ENCODE assay signal across 2 cellular contexts in genomic region chr1:48103495-48103894, GRCh38.
TF ChIP-seq lines count a peak whose summit lies in the region.

No MANE protein-coding gene starts in this region.

TF ChIP-seq in HepG2, 621 proteins besides CTCF, POLR2A, EP300 and RAD21:
- no peak for TF ChIP-seq ATF7-NPFF (CRISPR knock-in tag; IDR thresholded peaks at IDR 0.05; ENCODE audit: low read depth)
- TF ChIP-seq ZNF598 (CRISPR knock-in tag; IDR thresholded peaks at IDR 0.05; ENCODE audit: borderline replicate concordance) = no peak
- no peak for TF ChIP-seq ZNF563 (CRISPR knock-in tag; IDR thresholded peaks at IDR 0.05)
- no peak for TF ChIP-seq MBD4 (IDR thresholded peaks at IDR 0.05; ENCODE audit: borderline replicate concordance, low read length)
- TF ChIP-seq ZNF678 (CRISPR knock-in tag; IDR thresholded peaks at IDR 0.05) = no peak
- TF ChIP-seq ELF1 (CRISPR knock-in tag; IDR thresholded peaks at IDR 0.05) = no peak
- TF ChIP-seq NFE2 (CRISPR knock-in tag; IDR thresholded peaks at IDR 0.05) = no peak
- no peak for TF ChIP-seq MXD3 (CRISPR knock-in tag; IDR thresholded peaks at IDR 0.05)
- TF ChIP-seq ATF7 (IDR thresholded peaks at IDR 0.05) = 0 out of 2 replicates have a peak, but pooled peaks have one; percentile 12
- no peak for TF ChIP-seq ATF7 (CRISPR knock-in tag; IDR thresholded peaks at IDR 0.05)
- TF ChIP-seq SOX6 (IDR thresholded peaks at IDR 0.05) = 0 out of 2 replicates have a peak, but pooled peaks have one; percentile 49
- TF ChIP-seq SOX6 (CRISPR knock-in tag; IDR thresholded peaks at IDR 0.05) = no peak
- no peak for TF ChIP-seq ZNF329 (CRISPR knock-in tag; IDR thresholded peaks at IDR 0.05; ENCODE audit: low read depth)
- no peak for TF ChIP-seq KDM1A (CRISPR knock-in tag; IDR thresholded peaks at IDR 0.05)
- TF ChIP-seq MAF1 (CRISPR knock-in tag; IDR thresholded peaks at IDR 0.05; ENCODE audit: borderline replicate concordance) = no peak
- no peak for TF ChIP-seq JUN (CRISPR knock-in tag; IDR thresholded peaks at IDR 0.05)
- no peak for TF ChIP-seq HBP1 (CRISPR knock-in tag; IDR thresholded peaks at IDR 0.05; ENCODE audit: low read depth)
- TF ChIP-seq ISL2 (CRISPR knock-in tag; IDR thresholded peaks at IDR 0.05) = no peak
- no peak for TF ChIP-seq BHLHE40 (IDR thresholded peaks at IDR 0.05; ENCODE audit: low read length)
- no peak for TF ChIP-seq AKAP8 (CRISPR knock-in tag; IDR thresholded peaks at IDR 0.05)
- no peak for TF ChIP-seq ZNF781 (CRISPR knock-in tag; IDR thresholded peaks at IDR 0.05; ENCODE audit: borderline replicate concordance, not compliant biosample characterization)
- TF ChIP-seq TRIM22 (IDR thresholded peaks at IDR 0.05) = peak; percentile 71; the same call in 1 of the 2 replicates
- no peak for TF ChIP-seq SUZ12 (IDR thresholded peaks at IDR 0.05; ENCODE audit: low read depth, low read length)
- TF ChIP-seq FOXK2 (IDR thresholded peaks at IDR 0.05) = 0 out of 2 replicates have a peak, but pooled peaks have one; percentile 12

TF ChIP-seq in H1, 55 proteins besides CTCF, POLR2A, EP300 and RAD21:
- TF ChIP-seq SAP30 (IDR thresholded peaks at IDR 0.05; ENCODE audit: insufficient read depth, insufficient replicate concordance, low read length) = no peak
- no peak for TF ChIP-seq SP2 (IDR thresholded peaks at IDR 0.05; ENCODE audit: low read length)
